In genomic region chr7:106018566-106019338, GRCh38 we compare ENCODE assay signal across 1 cellular context.
TF ChIP-seq lines count a peak whose summit lies in the region.

No MANE protein-coding gene starts in this region.

TF ChIP-seq in K562, 482 proteins besides CTCF, POLR2A, EP300 and RAD21 (continued from another document and continues in another):
- no peak for TF ChIP-seq GMEB1 (CRISPR knock-in tag; IDR thresholded peaks at IDR 0.05)
- TF ChIP-seq MAFG (tag; conservative IDR thresholded peaks at IDR 0.05) = no peak
- TF ChIP-seq DDX20 (tag; IDR thresholded peaks at IDR 0.05; ENCODE audit: low read depth) = no peak
- TF ChIP-seq SREBF2 (CRISPR knock-in tag; IDR thresholded peaks at IDR 0.05) = no peak
- no peak for TF ChIP-seq CGGBP1 (CRISPR knock-in tag; IDR thresholded peaks at IDR 0.05)
- TF ChIP-seq RAD51 (IDR thresholded peaks at IDR 0.05; ENCODE audit: borderline replicate concordance, low read depth) = no peak
- 0 out of 2 replicates have a peak, but pooled peaks have one; percentile 25 for TF ChIP-seq RREB1 (CRISPR knock-in tag; IDR thresholded peaks at IDR 0.05)
- TF ChIP-seq MITF (IDR thresholded peaks at IDR 0.05) = peak; percentile 64; the same call in 1 of the 2 replicates
- peak; percentile 60 to 94; a peak in 3 of 4 replicates for TF ChIP-seq TEAD1 (CRISPR knock-in tag; IDR thresholded peaks at IDR 0.05)
- peak in 1 of 2 experiments; percentile 64; a peak in 2 of 4 replicates for TF ChIP-seq TBL1XR1 (IDR thresholded peaks at IDR 0.05; ENCODE audit: low read length in 2 of 2)
- no peak for TF ChIP-seq ELK1 (CRISPR knock-in tag; IDR thresholded peaks at IDR 0.05)
- TF ChIP-seq ID3 (CRISPR knock-in tag; IDR thresholded peaks at IDR 0.05) = no peak
- no peak for TF ChIP-seq ID3 (tag; IDR thresholded peaks at IDR 0.05)
- no peak for TF ChIP-seq GATAD2A (IDR thresholded peaks at IDR 0.05)
- peak; percentile 54 for TF ChIP-seq ZBTB12 (CRISPR knock-in tag; IDR thresholded peaks at IDR 0.05)
- TF ChIP-seq TCF3 (CRISPR knock-in tag; IDR thresholded peaks at IDR 0.05) = peak; percentile 97
- no peak; the same call in 1 of the 2 replicates for TF ChIP-seq USF1 (CRISPR knock-in tag; IDR thresholded peaks at IDR 0.05)
- TF ChIP-seq ARID2 (IDR thresholded peaks at IDR 0.05) = no peak
- no peak for TF ChIP-seq TRIM25 (IDR thresholded peaks at IDR 0.05; ENCODE audit: borderline replicate concordance)
- TF ChIP-seq ELF2 (CRISPR knock-in tag; IDR thresholded peaks at IDR 0.05) = no peak
- TF ChIP-seq KLF1 (tag; IDR thresholded peaks at IDR 0.05) = no peak
- no peak for TF ChIP-seq LARP7 (IDR thresholded peaks at IDR 0.05)
- no peak for TF ChIP-seq PHF20 (IDR thresholded peaks at IDR 0.05; ENCODE audit: partially characterized antibody)
- no peak for TF ChIP-seq GABPB2 (CRISPR knock-in tag; conservative IDR thresholded peaks at IDR 0.05)
- no peak for TF ChIP-seq SIN3A (IDR thresholded peaks at IDR 0.05; ENCODE audit: borderline replicate concordance in 2 of 2, control insufficient read depth in 1 of 2, low read depth in 2 of 2, low read length in 2 of 2)
- TF ChIP-seq GABPB1 (CRISPR knock-in tag; IDR thresholded peaks at IDR 0.05) = no peak
- no peak for TF ChIP-seq SAFB2 (IDR thresholded peaks at IDR 0.05; ENCODE audit: borderline replicate concordance, low read depth, low read length, severe bottlenecking)
- no peak for TF ChIP-seq EHMT2 (IDR thresholded peaks at IDR 0.05)
- TF ChIP-seq NR2F6 (CRISPR knock-in tag; IDR thresholded peaks at IDR 0.05) = no peak
- TF ChIP-seq PHF21A (IDR thresholded peaks at IDR 0.05; ENCODE audit: borderline replicate concordance, low read depth) = no peak
- TF ChIP-seq ZNF57 (CRISPR knock-in tag; IDR thresholded peaks at IDR 0.05) = no peak
- TF ChIP-seq NCOA1 (IDR thresholded peaks at IDR 0.05; ENCODE audit: low read depth) = peak; percentile 70; the same call in 1 of the 2 replicates
- no peak for TF ChIP-seq RNF219 (CRISPR knock-in tag; IDR thresholded peaks at IDR 0.05)
- no peak for TF ChIP-seq THAP7 (CRISPR knock-in tag; IDR thresholded peaks at IDR 0.05)
- TF ChIP-seq NFATC3 (IDR thresholded peaks at IDR 0.05) = no peak
- peak; percentile 73; the same call in 1 of the 2 replicates for TF ChIP-seq ZNF584 (CRISPR knock-in tag; IDR thresholded peaks at IDR 0.05; ENCODE audit: low read depth)
- TF ChIP-seq SMAD2 (IDR thresholded peaks at IDR 0.05; ENCODE audit: low read depth, low read length) = no peak
- TF ChIP-seq TAF7 (tag; IDR thresholded peaks at IDR 0.05) = no peak
- TF ChIP-seq NR3C1 (CRISPR knock-in tag; IDR thresholded peaks at IDR 0.05) = no peak
- TF ChIP-seq BHLHE40 (IDR thresholded peaks at IDR 0.05; ENCODE audit: low read length) = no peak; the same call in 1 of the 2 replicates
- no peak for TF ChIP-seq SRSF9 (IDR thresholded peaks at IDR 0.05; ENCODE audit: borderline replicate concordance, low read depth, low read length)
- TF ChIP-seq STAG1 (CRISPR knock-in tag; IDR thresholded peaks at IDR 0.05; ENCODE audit: borderline replicate concordance) = no peak
- peak; percentile 18; the same call in 1 of the 2 replicates for TF ChIP-seq ZNF76 (CRISPR knock-in tag; IDR thresholded peaks at IDR 0.05; ENCODE audit: borderline replicate concordance)
- TF ChIP-seq KAT2B (IDR thresholded peaks at IDR 0.05; ENCODE audit: low read depth, low read length) = no peak
- TF ChIP-seq HMG20A (CRISPR knock-in tag; conservative IDR thresholded peaks at IDR 0.05) = no peak
- TF ChIP-seq SNIP1 (IDR thresholded peaks at IDR 0.05; ENCODE audit: low read depth) = no peak
- TF ChIP-seq GTF2A2 (tag; IDR thresholded peaks at IDR 0.05) = no peak
- no peak for TF ChIP-seq ZNF551 (CRISPR knock-in tag; IDR thresholded peaks at IDR 0.05)
- TF ChIP-seq ETV1 (tag; conservative IDR thresholded peaks at IDR 0.05; ENCODE audit: low read depth) = no peak
- no peak for TF ChIP-seq ZNF586 (CRISPR knock-in tag; conservative IDR thresholded peaks at IDR 0.05)
